In the genomic region with DNA sequence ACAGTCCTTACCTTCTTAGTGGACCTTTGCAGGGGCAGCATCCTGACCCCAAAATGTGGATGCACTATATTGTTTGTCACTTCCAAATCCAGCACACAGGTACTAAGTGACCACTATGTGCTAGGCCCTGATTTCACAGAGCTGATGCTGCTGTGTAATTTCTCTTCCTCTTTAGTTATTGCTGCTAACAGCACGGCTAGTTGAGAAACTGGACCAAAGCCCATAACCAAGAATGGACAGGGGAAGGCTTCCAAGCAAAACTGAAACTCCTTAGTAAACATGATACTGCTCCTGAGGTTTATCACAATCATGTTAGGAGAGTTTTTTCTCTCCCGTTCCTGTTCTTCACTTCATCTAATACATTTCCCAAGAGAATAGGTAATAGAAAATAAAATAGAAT, we compare ENCODE assay signal across 13 cellular contexts.
A peak's percentile ranks its signal among the peaks of the same experiment; 100 is the strongest.
DNase-seq lines count a peak whose midpoint lies in the region; ATAC-seq and TF ChIP-seq lines count a peak whose summit lies in the region.
"Had no signal": no experiment of that assay in that cellular context is flagged by ENCODE, and none has a peak within 500 bp of the region (broad histone marks: within the 10 kb centered on the region; RNA-seq: fewer than 3 reads in every experiment).

No MANE protein-coding gene starts in this region.

- no peaks in the 10 kb centered on the region for H3K4me1 ChIP-seq in fibroblast of lung (ENCODE audit: control insufficient read depth, extremely low read depth, insufficient read depth, low read length)
- H3K4me1 ChIP-seq: ascending aorta had no signal

- H2AFZ ChIP-seq in fibroblast of lung (ENCODE audit: low read length): no peak overlapping the region

- H3K36me3 ChIP-seq in fibroblast of lung (ENCODE audit: control insufficient read depth, insufficient read depth, low read length): no peaks in the 10 kb centered on the region
- H3K36me3 ChIP-seq: ascending aorta had no signal

- peaks cover 6% of the 10 kb centered on the region for H3K27me3 Mint-ChIP-seq in activated CD4-positive, alpha-beta memory T cell treated with anti-CD3 and anti-CD28 coated beads for 36 hours

- CTCF ChIA-PET in activated CD4-positive, alpha-beta memory T cell treated with anti-CD3 and anti-CD28 coated beads for 36 hours (lab: Charles Lee): no interaction called here

- H3K4me1 Mint-ChIP-seq in stimulated activated effector memory CD8-positive, alpha-beta T cell treated with anti-CD3 and anti-CD28 coated beads, Interleukin-12 subunit alpha, Interleukin-12 subunit beta, amount 100 ng/mL, for 72 hours: no peaks in the 10 kb centered on the region
- no peaks in the 10 kb centered on the region for H3K4me1 Mint-ChIP-seq in activated CD4-positive, alpha-beta memory T cell treated with anti-CD3 and anti-CD28 coated beads for 36 hours (ENCODE audit: low read depth)

- no peak overlapping the region for H3K4me3 Mint-ChIP-seq in stimulated activated effector memory CD8-positive, alpha-beta T cell treated with anti-CD3 and anti-CD28 coated beads, Interleukin-12 subunit alpha, Interleukin-12 subunit beta, amount 100 ng/mL, for 72 hours
- no peak overlapping the region for H3K4me3 Mint-ChIP-seq in activated CD4-positive, alpha-beta memory T cell treated with anti-CD3 and anti-CD28 coated beads for 36 hours

- DNase-seq in AG20443 (ENCODE audit: low spot score): peak; percentile 36
- DNase-seq in fibroblast of lung (ENCODE audit: low read depth in 2 of 2): peak; percentile 65 to 85
- peak; percentile 69 for DNase-seq in myocyte (ENCODE audit: low read depth)
- no peak for DNase-seq in activated naive CD4-positive, alpha-beta T cell treated with Interleukin-2 at 50 U/mL for 16 hours
- DNase-seq in stimulated activated effector memory CD8-positive, alpha-beta T cell treated with anti-CD3 and anti-CD28 coated beads, Interleukin-12 subunit alpha, Interleukin-12 subunit beta, amount 100 ng/mL, for 72 hours (ENCODE audit: low spot score in 2 of 2): no peak
- DNase-seq in activated CD4-positive, alpha-beta memory T cell treated with anti-CD3 and anti-CD28 coated beads for 36 hours: no peak
- DNase-seq: AML-193, KBM-7, kidney, NCI-H2029 treated with DMSO at 0.1 percent for 48 hours had no signal

- H3K79me2 ChIP-seq in fibroblast of lung (ENCODE audit: control insufficient read depth, insufficient read depth, low read length): no peaks in the 10 kb centered on the region

- POLR2A ChIA-PET in activated CD4-positive, alpha-beta memory T cell treated with anti-CD3 and anti-CD28 coated beads for 36 hours (lab: Charles Lee): no interaction called here

- H3K4me2 ChIP-seq in fibroblast of lung (ENCODE audit: extremely low read depth, insufficient read depth, low read length): no peak overlapping the region

- no peak overlapping the region for H3K27ac ChIP-seq in fibroblast of lung (ENCODE audit: insufficient read depth, low read length)
- H3K27ac ChIP-seq: ascending aorta had no signal

- H3K36me3 Mint-ChIP-seq in stimulated activated effector memory CD8-positive, alpha-beta T cell treated with anti-CD3 and anti-CD28 coated beads, Interleukin-12 subunit alpha, Interleukin-12 subunit beta, amount 100 ng/mL, for 72 hours: no peaks in the 10 kb centered on the region
- no peaks in the 10 kb centered on the region for H3K36me3 Mint-ChIP-seq in activated CD4-positive, alpha-beta memory T cell treated with anti-CD3 and anti-CD28 coated beads for 36 hours

- H3K9me3 ChIP-seq in fibroblast of lung (ENCODE audit: control insufficient read depth, insufficient read depth, low read depth, low read length): no peaks in the 10 kb centered on the region
- H3K9me3 ChIP-seq: ascending aorta had no signal

- no peaks in the 10 kb centered on the region for H4K20me1 ChIP-seq in fibroblast of lung (ENCODE audit: control insufficient read depth, extremely low read depth, insufficient read depth, low read length)

- no peaks in the 10 kb centered on the region for H3K9me3 Mint-ChIP-seq in stimulated activated effector memory CD8-positive, alpha-beta T cell treated with anti-CD3 and anti-CD28 coated beads, Interleukin-12 subunit alpha, Interleukin-12 subunit beta, amount 100 ng/mL, for 72 hours
- peaks cover 11% of the 10 kb centered on the region for H3K9me3 Mint-ChIP-seq in activated CD4-positive, alpha-beta memory T cell treated with anti-CD3 and anti-CD28 coated beads for 36 hours

- no peak overlapping the region for H3K27ac Mint-ChIP-seq in stimulated activated effector memory CD8-positive, alpha-beta T cell treated with anti-CD3 and anti-CD28 coated beads, Interleukin-12 subunit alpha, Interleukin-12 subunit beta, amount 100 ng/mL, for 72 hours
- H3K27ac Mint-ChIP-seq in activated CD4-positive, alpha-beta memory T cell treated with anti-CD3 and anti-CD28 coated beads for 36 hours: no peak overlapping the region

- ATAC-seq in HG03025 (IDR thresholded peaks at IDR 0.05; ENCODE audit: low FRiP score, unreplicated experiment): peak; percentile 51
- no peak for ATAC-seq in stimulated activated effector memory CD8-positive, alpha-beta T cell treated with anti-CD3 and anti-CD28 coated beads, Interleukin-12 subunit alpha, Interleukin-12 subunit beta, amount 100 ng/mL, for 72 hours
- ATAC-seq in HG02571 (IDR thresholded peaks at IDR 0.05; ENCODE audit: unreplicated experiment): no peak

- intact Hi-C loops in activated CD4-positive, alpha-beta memory T cell treated with anti-CD3 and anti-CD28 coated beads for 36 hours (cut with micrococcal nuclease): no loop called here

- H3K4me3 ChIP-seq in fibroblast of lung (replicated peaks in 1 of 4; ENCODE audit: control extremely low read depth in 1 of 4, insufficient read depth in 1 of 4, low read depth in 3 of 4, low read length in 4 of 4): no peak overlapping the region
- H3K4me3 ChIP-seq: ascending aorta had no signal

- H3K27me3 ChIP-seq in fibroblast of lung (ENCODE audit: control insufficient read depth, insufficient read depth, low read length): no peaks in the 10 kb centered on the region
- H3K27me3 ChIP-seq: ascending aorta had no signal

- no peak overlapping the region for H3K9ac ChIP-seq in fibroblast of lung (ENCODE audit: insufficient read depth, low read length)

- TF ChIP-seq CTCF in fibroblast of lung (conservative IDR thresholded peaks at IDR 0.05 in 1 of 2, IDR thresholded peaks at IDR 0.05 in 1 of 2; ENCODE audit: low read depth in 1 of 2, low read length in 2 of 2): no peak

Comparison
In these comparisons a context has a peak if more than half of its experiments do, and no peak if none do; other contexts are left out.
1. DNase-seq: peak in AG20443 (single experiment), fibroblast of lung (2 of 2) and myocyte (single experiment); none in activated naive CD4-positive, alpha-beta T cell treated with Interleukin-2 at 50 U/mL for 16 hours (single experiment), stimulated activated effector memory CD8-positive, alpha-beta T cell treated with anti-CD3 and anti-CD28 coated beads, Interleukin-12 subunit alpha, Interleukin-12 subunit beta, amount 100 ng/mL, for 72 hours (0 of 2) and activated CD4-positive, alpha-beta memory T cell treated with anti-CD3 and anti-CD28 coated beads for 36 hours (single experiment).